Comparison of ENCODE assay signal across 16 cellular contexts in genomic region chr20:46652699-46653098, GRCh38. TPM values are rescaled to one million over a fixed set of nuclear protein-coding genes. Genes with fewer than 3 reads are reported as not detected.
"Had no signal": no experiment of that assay in that cellular context is flagged by ENCODE, and none has a peak within 500 bp of the region (broad histone marks: within the 10 kb centered on the region; RNA-seq: fewer than 3 reads in every experiment).

No MANE protein-coding gene starts in this region.

- H3K9me3 ChIP-seq: colonic mucosa, left ventricle myocardium inferior, upper lobe of left lung had no signal

- ATAC-seq: activated T-helper 17 cell treated with anti-CD3 and anti-CD28 coated beads, Interleukin-2, amount 50 U/mL, for 72 hours; natural killer cell treated with Interleukin-12 subunit alpha and Interleukin-12 subunit beta and Interleukin-15 and Interleukin-18, amount 100 ng/mL, for 72 hours; right cardiac atrium; T-cell had no signal

- H3K36me3 ChIP-seq: colonic mucosa, left ventricle myocardium inferior, upper lobe of left lung had no signal

- H3K4me3 ChIP-seq: colonic mucosa, left ventricle myocardium inferior, upper lobe of left lung had no signal

- H3K27ac ChIP-seq: colonic mucosa, left ventricle myocardium inferior, upper lobe of left lung had no signal

- H3K4me1 ChIP-seq: colonic mucosa had no signal

- DNase-seq: activated naive CD4-positive, alpha-beta T cell treated with Interleukin-2 at 50 U/mL for 16 hours; colonic mucosa; hippocampal formation; kidney; left ventricle myocardium inferior; mesenchymal stem cell; right cardiac atrium; small intestine; stimulated activated CD4-positive, alpha-beta T cell treated with anti-CD3 and anti-CD28 coated beads, Interleukin-4, amount 100 ng/mL, for 4 hours; stimulated activated CD8-positive, alpha-beta memory T cell treated with anti-CD3 and anti-CD28 coated beads, Interleukin-4, amount 100 ng/mL, for 48 hours; stimulated activated naive CD4-positive, alpha-beta T cell treated with Interleukin-2 at 50 U/mL for 16 hours; T-cell; T-helper 9 cell; upper lobe of left lung had no signal

RNA-seq across cellular contexts. Expression of gene SLC13A3, which starts 1.4 kb away (rescaled TPM):
- total RNA-seq: activated T-helper 17 cell treated with anti-CD3 and anti-CD28 coated beads, Interleukin-2, amount 50 U/mL, for 72 hours had no signal

RNA-seq across cellular contexts. Expression of gene SLC2A10, which starts 56.8 kb away (rescaled TPM):
- total RNA-seq: activated T-helper 17 cell treated with anti-CD3 and anti-CD28 coated beads, Interleukin-2, amount 50 U/mL, for 72 hours had no signal
